In genomic region chr2:60096556-60096955, GRCh38 we compare ENCODE assay signal across 19 cellular contexts.
"Had no signal": no experiment of that assay in that cellular context is flagged by ENCODE, and none has a peak within 500 bp of the region (broad histone marks: within the 10 kb centered on the region; RNA-seq: fewer than 3 reads in every experiment).

No MANE protein-coding gene starts in this region.

- DNase-seq: KG1, MM.1S, NCI-H1092 treated with DMSO at 0.1 percent for 48 hours, NCI-H1436, NCI-H187, NCI-H2029, NCI-H2081 treated with DMSO at 0.1 percent for 48 hours, NCI-H2171, NCI-H226, NCI-H446, NCI-H510A, NCI-H524 treated with DMSO at 0.1 percent for 48 hours, NCI-H69, NCI-H774, Right ventricle myocardium superior, RPMI8226, SIG-M5 had no signal

- H3K27me3 ChIP-seq: SJSA1 had no signal

- H3K9me3 ChIP-seq: SJSA1 had no signal

- H3K4me3 ChIP-seq: SJSA1, SK-N-MC had no signal

- H3K36me3 ChIP-seq: SJSA1 had no signal

- H3K4me1 ChIP-seq: SJSA1 had no signal

- H3K27ac ChIP-seq: SJSA1, SK-N-MC had no signal
